ENCODE assay signal across 1 cellular context in the genomic region with DNA sequence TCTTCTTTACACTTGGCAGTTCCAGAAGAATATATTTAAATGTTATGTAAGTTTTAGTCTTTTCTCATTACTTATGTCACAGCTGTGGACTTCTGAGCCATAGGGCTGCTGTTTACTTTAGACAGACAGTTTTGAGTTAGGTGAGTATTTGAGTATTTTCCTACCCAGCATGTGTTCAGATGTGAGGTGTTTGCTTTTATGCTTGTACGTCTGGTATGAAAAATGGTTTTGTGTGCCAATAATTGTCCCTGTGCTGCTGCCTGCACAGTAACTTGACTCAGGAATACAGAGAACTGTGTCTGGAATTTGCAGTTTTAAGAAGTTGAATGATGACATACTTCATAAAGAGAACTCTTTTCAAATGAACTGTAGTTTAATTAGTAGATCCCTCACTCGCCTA.
TF ChIP-seq lines count a peak whose summit lies in the region.

No MANE protein-coding gene starts in this region.

TF ChIP-seq in HepG2, 621 proteins besides CTCF, POLR2A, EP300 and RAD21:
- 0 out of 2 replicates have a peak, but pooled peaks have one; percentile 8 for TF ChIP-seq FOXA3 (CRISPR knock-in tag; IDR thresholded peaks at IDR 0.05)
- TF ChIP-seq, protein P1, sequence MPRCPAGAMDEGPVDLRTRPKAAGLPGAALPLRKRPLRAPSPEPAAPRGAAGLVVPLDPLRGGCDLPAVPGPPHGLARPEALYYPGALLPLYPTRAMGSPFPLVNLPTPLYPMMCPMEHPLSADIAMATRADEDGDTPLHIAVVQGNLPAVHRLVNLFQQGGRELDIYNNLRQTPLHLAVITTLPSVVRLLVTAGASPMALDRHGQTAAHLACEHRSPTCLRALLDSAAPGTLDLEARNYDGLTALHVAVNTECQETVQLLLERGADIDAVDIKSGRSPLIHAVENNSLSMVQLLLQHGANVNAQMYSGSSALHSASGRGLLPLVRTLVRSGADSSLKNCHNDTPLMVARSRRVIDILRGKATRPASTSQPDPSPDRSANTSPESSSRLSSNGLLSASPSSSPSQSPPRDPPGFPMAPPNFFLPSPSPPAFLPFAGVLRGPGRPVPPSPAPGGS (CRISPR knock-in tag; IDR thresholded peaks at IDR 0.05) = no peak
